Comparison of ENCODE assay signal across 8 cellular contexts in genomic region chr17:37490638-37491614, GRCh38. TPM values are rescaled to one million over a fixed set of nuclear protein-coding genes. Genes with fewer than 3 reads are reported as not detected.
DNase-seq lines count a peak whose midpoint lies in the region; ATAC-seq, FAIRE-seq and TF ChIP-seq lines count a peak whose summit lies in the region.

No MANE protein-coding gene starts in this region.

- CTCF ChIA-PET in H1 (lab: Charles Lee; ENCODE audit: partially characterized antibody): interaction anchor here (0.6 to 1.6 kb wide), 4 partner anchors 11 to 114 kb away, joined by 3 to 6 read pairs (median 4); partner anchors contain the start of gene C17orf78

- H2BK5ac ChIP-seq in H1 (ENCODE audit: low read depth, low read length) (peak overlapping the region; percentile 56; the same call in 1 of the 2 replicates), mesenchymal stem cell (ENCODE audit: low read depth, low read length, poor library complexity, severe bottlenecking) (peak overlapping the region; percentile 71)

- no peak for ATAC-seq in GM19328 (IDR thresholded peaks at IDR 0.05; ENCODE audit: unreplicated experiment)

- H3K4me1 ChIP-seq in H1 (replicated peaks in 1 of 4; ENCODE audit: control insufficient read depth in 3 of 4, insufficient read depth in 4 of 4, low read length in 3 of 4) (peaks cover 13 to 21% (median 15%) of the 10 kb centered on the region in 4 experiments), mesenchymal stem cell (ENCODE audit: control insufficient read depth, insufficient read depth, low read depth, low read length) (peaks cover 20% of the 10 kb centered on the region), testis (peaks cover 33% of the 10 kb centered on the region)

- TF ChIP-seq CTCF in H1 (IDR thresholded peaks at IDR 0.05; ENCODE audit: control extremely low read depth in 1 of 3, insufficient read depth in 1 of 3, low read depth in 1 of 3, low read length in 3 of 3): no peak
- no peak for TF ChIP-seq CTCF in testis (IDR thresholded peaks at IDR 0.05)

- no peaks in the 10 kb centered on the region for H3K9me3 ChIP-seq in H1 (ENCODE audit: insufficient read depth in 2 of 2, low read depth in 1 of 2, low read length in 1 of 2)
- H3K9me3 ChIP-seq in mesenchymal stem cell (ENCODE audit: control insufficient read depth, low read length): no peaks in the 10 kb centered on the region
- H3K9me3 ChIP-seq in testis: no peaks in the 10 kb centered on the region

- TF ChIP-seq POLR2A in H1 (IDR thresholded peaks at IDR 0.05; ENCODE audit: control extremely low read depth in 1 of 2, low read depth in 2 of 2, low read length in 2 of 2): no peak
- TF ChIP-seq POLR2A in testis (IDR thresholded peaks at IDR 0.05): no peak

- peaks cover 0 to 3% (median 0%) of the 10 kb centered on the region in 4 experiments; a peak in 4 of 7 replicates for H3K27me3 ChIP-seq in H1 (replicated peaks in 1 of 4; ENCODE audit: control insufficient read depth in 3 of 4, extremely low read depth in 1 of 4, insufficient read depth in 3 of 4, low read length in 3 of 4)
- no peaks in the 10 kb centered on the region for H3K27me3 ChIP-seq in mesenchymal stem cell (ENCODE audit: control insufficient read depth in 1 of 2, insufficient read depth in 1 of 2, low read length in 2 of 2)
- no peaks in the 10 kb centered on the region for H3K27me3 ChIP-seq in testis

- no peak for TF ChIP-seq RAD21 in H1 (IDR thresholded peaks at IDR 0.05 in 1 of 2, conservative IDR thresholded peaks at IDR 0.05 in 1 of 2; ENCODE audit: low read depth in 2 of 2, low read length in 2 of 2)

- H4K5ac ChIP-seq in H1 (ENCODE audit: insufficient read length, low read depth, low read length): no peak overlapping the region

- H3K18ac ChIP-seq in H1 (ENCODE audit: extremely low read depth, low read length) (peak overlapping the region; percentile 75; the same call in 1 of the 2 replicates), mesenchymal stem cell (ENCODE audit: low read depth in 1 of 2, low read length in 2 of 2) (peak overlapping the region; percentile 28 to 69)

- TF ChIP-seq EP300 in H1 (IDR thresholded peaks at IDR 0.05; ENCODE audit: borderline replicate concordance in 1 of 2, low read depth in 2 of 2, low read length in 2 of 2): no peak

- H2BK12ac ChIP-seq in H1 (ENCODE audit: low read depth, low read length) (0 out of 2 replicates have a peak overlapping the region, but pooled peaks have one; percentile 4), mesenchymal stem cell (ENCODE audit: low read length in 2 of 2) (peak overlapping the region in 1 of 2 experiments; percentile 67)

- H2BK15ac ChIP-seq in H1 (ENCODE audit: low read length) (peak overlapping the region; percentile 19; the same call in 1 of the 2 replicates), mesenchymal stem cell (ENCODE audit: low read depth, poor library complexity, severe bottlenecking) (no peak overlapping the region)

- no peak overlapping the region for H3K23ac ChIP-seq in H1 (ENCODE audit: insufficient read length)
- H3K23ac ChIP-seq in mesenchymal stem cell (ENCODE audit: low read length in 2 of 2): no peak overlapping the region

- H3K79me1 ChIP-seq in H1 (ENCODE audit: low read depth, low read length) (peaks cover 2% of the 10 kb centered on the region; the same call in 1 of the 2 replicates), mesenchymal stem cell (replicated peaks; ENCODE audit: low read length, poor library complexity, severe bottlenecking) (peaks cover 1% of the 10 kb centered on the region)

- no peak overlapping the region for H2AK5ac ChIP-seq in H1 (ENCODE audit: low read depth, low read length)
- peak overlapping the region; percentile 67 for H2AK5ac ChIP-seq in mesenchymal stem cell (ENCODE audit: low read length, severe bottlenecking)

- DNase-seq in CD1c-positive myeloid dendritic cell (ENCODE audit: extremely low spot score): peak; percentile 32
- DNase-seq in HS-27A (ENCODE audit: low read depth): peak; percentile 60
- peak; percentile 55 for DNase-seq in T1000 (lab: John Stamatoyannopoulos, UW)
- DNase-seq in H1 (ENCODE audit: low read depth in 1 of 2, low spot score in 2 of 2): peak in 1 of 2 experiments; percentile 54
- peak; percentile 93 for DNase-seq in mesenchymal stem cell
- DNase-seq in testis: peak; percentile 71
- DNase-seq in NCI-H1048 (lab: John Stamatoyannopoulos, UW): no peak

- no peak overlapping the region for H3K4ac ChIP-seq in H1 (replicated peaks; ENCODE audit: insufficient read length, low read depth, low read length)
- H3K4ac ChIP-seq in mesenchymal stem cell (ENCODE audit: low read depth in 1 of 2, low read length in 2 of 2): peak overlapping the region; percentile 4 to 24

- H2BK20ac ChIP-seq in H1 (ENCODE audit: low read length): no peak overlapping the region

- H2BK120ac ChIP-seq in H1 (replicated peaks; ENCODE audit: low read depth, low read length) (no peak overlapping the region), mesenchymal stem cell (ENCODE audit: low read depth, low read length) (no peak overlapping the region)

- H4K20me1 ChIP-seq in H1 (replicated peaks in 1 of 2; ENCODE audit: control insufficient read depth in 1 of 2, insufficient read depth in 2 of 2, low read length in 2 of 2): peaks cover 0 to 3% of the 10 kb centered on the region in 2 experiments

- 41% methylated on average over 24 of the region's 24 CpGs; no CpG with 5 or more reads in 1 of the 2 experiments for WGBS in H1 (ENCODE audit: extremely low coverage in 1 of 2, insufficient coverage in 1 of 2, insufficient read length in 1 of 2, insufficient replicate concordance in 2 of 2, low coverage in 1 of 2, low lambda C conversion rate in 2 of 2, missing lambda C conversion rate in 1 of 2), 2 experiments
- WGBS in mesenchymal stem cell: 3% methylated on average over 19 of the region's 24 CpGs
- 4 to 18% methylated on average over 21 to 24 of the region's 24 CpGs for WGBS in testis, 2 donors

- intact Hi-C loops in testis (cut with DNase I; ENCODE audit: low total_unique reads): no loop called here

- H2AFZ ChIP-seq in H1 (ENCODE audit: low read length): no peak overlapping the region
- H2AFZ ChIP-seq in mesenchymal stem cell (ENCODE audit: low read depth, low read length): no peak overlapping the region

- peaks cover 0 to 47% of the 10 kb centered on the region in 2 experiments; a peak in 2 of 4 replicates for H3K79me2 ChIP-seq in H1 (ENCODE audit: control insufficient read depth in 1 of 2, insufficient read depth in 2 of 2, low read length in 2 of 2)

- H3K14ac ChIP-seq in H1 (ENCODE audit: insufficient read length) (no peak overlapping the region), mesenchymal stem cell (ENCODE audit: low read length in 2 of 2) (no peak overlapping the region)

- no peaks in the 10 kb centered on the region for H3K36me3 ChIP-seq in H1 (ENCODE audit: control insufficient read depth in 2 of 4, insufficient read depth in 4 of 4, low read length in 3 of 4)
- peaks cover 0 to 3% of the 10 kb centered on the region in 2 experiments for H3K36me3 ChIP-seq in mesenchymal stem cell (ENCODE audit: control insufficient read depth in 1 of 2, insufficient read depth in 2 of 2, low read depth in 1 of 2, low read length in 2 of 2)
- no peaks in the 10 kb centered on the region for H3K36me3 ChIP-seq in testis (ENCODE audit: low read depth, missing control alignments)

- H3K56ac ChIP-seq in H1 (replicated peaks; ENCODE audit: insufficient read length, low read depth, low read length): no peak overlapping the region

- FAIRE-seq in H1 (lab: Jason Lieb, UNC): no peak

- H3K23me2 ChIP-seq in H1 (ENCODE audit: low read depth, low read length): peaks cover 11% of the 10 kb centered on the region

- H4K8ac ChIP-seq in H1 (ENCODE audit: extremely low read depth, insufficient read depth, low read length) (no peak overlapping the region), mesenchymal stem cell (ENCODE audit: low read length) (no peak overlapping the region)

- peak overlapping the region; percentile 59 to 81 (median 72) for H3K4me3 ChIP-seq in H1 (ENCODE audit: extremely low read depth in 1 of 4, insufficient read depth in 2 of 4, low read depth in 3 of 4, low read length in 4 of 4)
- H3K4me3 ChIP-seq in mesenchymal stem cell (ENCODE audit: insufficient read depth in 1 of 2, low read depth in 1 of 2, low read length in 2 of 2): peak overlapping the region; percentile 37 to 84
- H3K4me3 ChIP-seq in testis: peak overlapping the region; percentile 80 to 82

- H4K91ac ChIP-seq in H1 (replicated peaks; ENCODE audit: insufficient read length, low read length): peak overlapping the region; percentile 8
- no peak overlapping the region for H4K91ac ChIP-seq in mesenchymal stem cell (ENCODE audit: low read length)

- peak overlapping the region; percentile 81 to 91 for H3K4me2 ChIP-seq in H1 (ENCODE audit: insufficient read depth in 1 of 2, low read depth in 2 of 2, low read length in 2 of 2)
- peak overlapping the region; percentile 76 for H3K4me2 ChIP-seq in mesenchymal stem cell (ENCODE audit: low read length, poor library complexity, severe bottlenecking)

- H3K9ac ChIP-seq in H1 (replicated peaks in 1 of 4; ENCODE audit: extremely low read depth in 1 of 4, low read depth in 3 of 4, low read length in 3 of 4) (0 out of 7 replicates have a peak overlapping the region, but pooled peaks of 1 of the 4 experiments have one; percentile 36), mesenchymal stem cell (ENCODE audit: low read length) (peak overlapping the region; percentile 96)

- POLR2A ChIA-PET in H1 (lab: Charles Lee; ENCODE audit: partially characterized antibody): interaction anchor here (1.0 to 1.1 kb wide), 4 partner anchors 13 to 24 kb away, joined by 3 to 4 read pairs (median 3); no protein-coding TSS in a partner anchor

- H3K27ac ChIP-seq in H1 (ENCODE audit: low read depth, low read length) (no peak overlapping the region), mesenchymal stem cell (ENCODE audit: low read length, poor library complexity, severe bottlenecking) (peak overlapping the region; percentile 78), testis (peak overlapping the region; percentile 35 to 46)

TF ChIP-seq in H1, 55 proteins besides CTCF, POLR2A, EP300 and RAD21 (continues in another document):
- TF ChIP-seq CTBP2 (IDR thresholded peaks at IDR 0.05; ENCODE audit: borderline replicate concordance, insufficient read depth, insufficient read length, low read length): no peak

RNA-seq across cellular contexts. Expression of gene DUSP14, which starts 1.2 kb away (rescaled TPM):
- 20.7 and 22.1 TPM in 2 replicates for total RNA-seq in H1 (2021; fragmentation: NEBNext Ultra II Directional; extraction: Animal tissue kit (Norgen Biotek cat#: 25700))
- polyA plus RNA-seq in H1 (2011; rRNA removed) (35.2 and 37.9 TPM in 2 replicates), testis (ENCODE audit: insufficient read depth, low read depth, low replicate concordance) (26.6 TPM)
- polyA plus RNA-seq in H1 (2011; cell fraction: cytosol; rRNA removed): 36.4 TPM
- 28.1 TPM for polyA plus RNA-seq in H1 (2011; cell fraction: nucleus; rRNA removed)
- 20.7 to 25.5 TPM (median 22.4 TPM) in 4 replicates for polyA plus RNA-seq in H1 (2012, experiment 1 of 2)
- 30.6 TPM for polyA plus RNA-seq in H1 (2012, experiment 2 of 2)
- 17.9 TPM for polyA plus RNA-seq in H1 (2013, experiment 1 of 2)
- polyA plus RNA-seq in H1 (2013, experiment 2 of 2): 17.6 TPM
- polyA minus RNA-seq in H1 (2011; rRNA and poly(A)+ RNA removed): 33.6 and 34.0 TPM in 2 replicates
- polyA minus RNA-seq in H1 (2011; cell fraction: cytosol; rRNA and poly(A)+ RNA removed): 17.0 TPM
- polyA minus RNA-seq in H1 (2011; cell fraction: nucleus; rRNA and poly(A)+ RNA removed): 9.7 TPM
- polyA plus RNA-seq in mesenchymal stem cell (2013, experiment 1 of 2): 56.5 TPM
- 61.3 TPM for polyA plus RNA-seq in mesenchymal stem cell (2013, experiment 2 of 2)
- 10 to 100 TPM; 36.1 to 38.3 TPM for total RNA-seq in testis
